ENCODE assay signal across 34 cellular contexts in the genomic region with DNA sequence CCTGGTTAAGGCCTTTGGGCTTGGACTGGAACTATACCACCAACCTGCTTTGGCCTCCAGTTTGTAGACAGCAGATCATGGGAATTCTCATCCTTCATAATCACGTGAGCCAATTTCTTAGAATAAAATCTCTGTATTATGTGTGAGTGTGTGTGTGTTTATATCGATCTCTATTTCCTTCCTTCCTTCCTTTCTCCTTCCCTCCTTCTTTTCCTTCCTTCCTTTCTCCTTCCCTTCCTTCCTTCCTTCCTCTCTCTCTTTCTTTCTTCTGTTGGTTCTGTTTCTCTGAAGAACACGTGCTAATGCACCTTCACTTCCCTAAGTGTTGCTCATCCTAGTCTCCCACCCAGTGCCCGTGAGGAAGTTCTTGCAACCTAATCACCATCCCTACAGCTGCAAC. TPM values are rescaled to one million over a fixed set of nuclear protein-coding genes. Genes with fewer than 3 reads are reported as not detected.
"Had no signal": no experiment of that assay in that cellular context is flagged by ENCODE, and none has a peak within 500 bp of the region (broad histone marks: within the 10 kb centered on the region; RNA-seq: fewer than 3 reads in every experiment).

No MANE protein-coding gene starts in this region.

- H3K4me3 ChIP-seq: esophagus squamous epithelium, left lung, lower lobe of right lung, ovary, prostate gland, sigmoid colon, thyroid gland, upper lobe of left lung, vagina had no signal

- H3K36me3 Mint-ChIP-seq: activated CD8-positive, alpha-beta memory T cell treated with anti-CD3 and anti-CD28 coated beads, Interleukin-2, amount 10 ng/mL, durations not matched to agents 7 days and 5 days; activated naive CD8-positive, alpha-beta T cell; stimulated activated memory B cell treated with anti-CD40 and anti-IgM and Interleukin-4, amounts not matched to agents 10 μg/mL and 1 μg/mL and 100 μg/mL, for 72 hours; T-cell had no signal

- H3K27me3 ChIP-seq: ovary, sigmoid colon, thyroid gland, upper lobe of left lung, vagina had no signal

- H3K36me3 ChIP-seq: esophagus squamous epithelium, left lung, lower lobe of right lung, neutrophil, ovary, prostate gland, sigmoid colon, thyroid gland, upper lobe of left lung, vagina had no signal

- H3K9me3 ChIP-seq: esophagus squamous epithelium, left lung, lower lobe of right lung, neutrophil, ovary, prostate gland, sigmoid colon, thyroid gland, upper lobe of left lung, vagina had no signal

- H3K27ac ChIP-seq: esophagus squamous epithelium, left lung, lower lobe of right lung, neutrophil, ovary, prostate gland, sigmoid colon, thyroid gland, upper lobe of left lung, vagina had no signal

- H3K4me1 ChIP-seq: left lung, lower lobe of right lung, prostate gland, sigmoid colon, thyroid gland, upper lobe of left lung, vagina had no signal

- ATAC-seq: activated CD4-positive, alpha-beta T cell treated with anti-CD3 and anti-CD28 coated beads for 36 hours; left lung; lower lobe of right lung; stimulated activated memory B cell treated with anti-CD40 and anti-IgM and Interleukin-4, amounts not matched to agents 10 μg/mL and 1 μg/mL and 100 μg/mL, for 72 hours; stimulated activated naive CD8-positive, alpha-beta T cell treated with anti-CD3 and anti-CD28 coated beads, Interleukin-15, amount 100 ng/mL, for 72 hours had no signal

- FAIRE-seq: bronchial epithelial cell, colon, islet of Langerhans, small intestine had no signal

- H3K27ac Mint-ChIP-seq: activated CD4-positive, alpha-beta T cell treated with anti-CD3 and anti-CD28 coated beads for 36 hours; activated CD8-positive, alpha-beta memory T cell treated with anti-CD3 and anti-CD28 coated beads, Interleukin-2, amount 10 ng/mL, durations not matched to agents 7 days and 5 days; activated naive CD8-positive, alpha-beta T cell; activated T-helper 2 cell treated with anti-CD3 and anti-CD28 coated beads, Interferon-gamma antibody, Interleukin-2, Interleukin-4, amounts not matched to agents 10 μg/mL and 5 μg/mL and 100 μg/mL, durations not matched to agents 14 hours and 24 hours and 36 hours; nephron progenitor cell; stimulated activated memory B cell treated with anti-CD40 and anti-IgM and Interleukin-4, amounts not matched to agents 10 μg/mL and 1 μg/mL and 100 μg/mL, for 72 hours; T-cell had no signal

- H3K9me3 Mint-ChIP-seq: activated T-helper 2 cell treated with anti-CD3 and anti-CD28 coated beads, Interferon-gamma antibody, Interleukin-2, Interleukin-4, amounts not matched to agents 10 μg/mL and 5 μg/mL and 100 μg/mL, durations not matched to agents 14 hours and 24 hours and 36 hours; central memory CD8-positive, alpha-beta T cell; nephron progenitor cell; stimulated activated naive CD8-positive, alpha-beta T cell treated with anti-CD3 and anti-CD28 coated beads, Interleukin-15, amount 100 ng/mL, for 72 hours; T-cell had no signal

- H3K4me1 Mint-ChIP-seq: activated CD4-positive, alpha-beta T cell treated with anti-CD3 and anti-CD28 coated beads for 36 hours; central memory CD8-positive, alpha-beta T cell had no signal

- H3K27me3 Mint-ChIP-seq: activated CD4-positive, alpha-beta T cell treated with anti-CD3 and anti-CD28 coated beads for 36 hours; activated naive CD8-positive, alpha-beta T cell; stimulated activated naive CD8-positive, alpha-beta T cell treated with anti-CD3 and anti-CD28 coated beads, Interleukin-15, amount 100 ng/mL, for 72 hours had no signal

- DNase-seq: activated CD4-positive, alpha-beta T cell treated with anti-CD3 and anti-CD28 coated beads for 36 hours; activated CD4-positive, alpha-beta T cell treated with anti-CD3 and anti-CD28 coated beads, Interleukin-2, amount 50 U/mL, for 48 hours; activated CD4-positive, CD25-positive, alpha-beta regulatory T cell; activated T-cell treated with anti-CD3 and anti-CD28 coated beads, Interleukin-2, amount 50 U/mL, for 48 hours; anterior cingulate cortex; dermis blood vessel endothelial cell; effector CD4-positive, alpha-beta T cell; esophagus squamous epithelium; left lung; lower lobe of right lung; mesendoderm; nephron progenitor cell; ovary; retina; sigmoid colon; small intestine; stimulated activated CD4-positive, alpha-beta T cell treated with anti-CD3 and anti-CD28 coated beads, Interleukin-4, amount 100 ng/mL, for 24 hours; stimulated activated naive CD8-positive, alpha-beta T cell treated with anti-CD3 and anti-CD28 coated beads, Interleukin-15, amount 100 ng/mL, for 72 hours; substantia nigra; T-cell; thyroid gland; upper lobe of left lung had no signal

- H3K4me3 Mint-ChIP-seq: activated CD4-positive, alpha-beta T cell treated with anti-CD3 and anti-CD28 coated beads for 36 hours; activated CD8-positive, alpha-beta memory T cell treated with anti-CD3 and anti-CD28 coated beads, Interleukin-2, amount 10 ng/mL, durations not matched to agents 7 days and 5 days; activated naive CD8-positive, alpha-beta T cell; central memory CD8-positive, alpha-beta T cell; nephron progenitor cell; stimulated activated memory B cell treated with anti-CD40 and anti-IgM and Interleukin-4, amounts not matched to agents 10 μg/mL and 1 μg/mL and 100 μg/mL, for 72 hours; stimulated activated naive CD8-positive, alpha-beta T cell treated with anti-CD3 and anti-CD28 coated beads, Interleukin-15, amount 100 ng/mL, for 72 hours; T-cell had no signal

RNA-seq across cellular contexts. Expression of gene NGFR, which starts 44.9 kb away (rescaled TPM):
- total RNA-seq: dermis blood vessel endothelial cell, glomerular endothelial cell had no signal
